In the genomic region with DNA sequence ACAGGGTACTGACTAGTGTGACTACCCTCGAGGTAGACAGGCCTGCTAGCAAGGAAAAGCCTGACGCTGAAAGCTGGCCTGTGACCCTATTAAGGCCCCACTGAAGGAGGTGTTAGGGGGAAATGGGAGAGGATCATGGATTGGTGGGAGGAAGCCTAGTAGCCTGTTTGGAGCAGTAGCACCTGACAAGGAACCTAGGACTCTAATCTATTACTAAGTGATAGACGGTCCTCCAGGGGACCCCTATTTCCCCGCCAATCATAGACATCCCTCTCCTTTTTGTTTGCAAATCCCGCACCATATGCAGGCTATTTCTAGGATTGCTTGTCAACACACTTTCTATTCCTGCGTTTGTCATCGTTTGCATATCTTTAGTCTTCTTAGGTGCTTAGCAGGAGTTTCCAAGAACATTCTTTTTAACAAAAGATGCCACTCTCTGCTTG, we compare ENCODE assay signal across 17 cellular contexts.
"Had no signal": no experiment of that assay in that cellular context is flagged by ENCODE, and none has a peak within 500 bp of the region (broad histone marks: within the 10 kb centered on the region; RNA-seq: fewer than 3 reads in every experiment).

No MANE protein-coding gene starts in this region.

- H3K27me3 ChIP-seq: hepatocyte, left lung, pancreas, thyroid gland, uterus had no signal

- H3K27ac ChIP-seq: hepatocyte, left lung, pancreas, thyroid gland, uterus had no signal

- H3K9me3 Mint-ChIP-seq: nephron had no signal

- H3K4me1 Mint-ChIP-seq: brain; memory B cell; nephron; stimulated activated effector memory CD8-positive, alpha-beta T cell treated with anti-CD3 and anti-CD28 coated beads, Interleukin-12 subunit alpha, Interleukin-12 subunit beta, amount 100 ng/mL, for 72 hours had no signal

- H3K4me3 Mint-ChIP-seq: activated CD4-positive, alpha-beta memory T cell treated with anti-CD3 and anti-CD28 coated beads for 36 hours; activated naive CD8-positive, alpha-beta T cell; brain; memory B cell; nephron; stimulated activated effector memory CD8-positive, alpha-beta T cell treated with anti-CD3 and anti-CD28 coated beads, Interleukin-12 subunit alpha, Interleukin-12 subunit beta, amount 100 ng/mL, for 72 hours had no signal

- H3K27me3 Mint-ChIP-seq: activated CD4-positive, alpha-beta memory T cell treated with anti-CD3 and anti-CD28 coated beads for 36 hours; activated naive CD8-positive, alpha-beta T cell; brain; memory B cell had no signal

- H3K4me1 ChIP-seq: left lung, pancreas, thyroid gland, uterus had no signal

- H3K36me3 ChIP-seq: left lung, pancreas, thyroid gland, uterus had no signal

- H3K9me3 ChIP-seq: pancreas, thyroid gland, uterus had no signal

- H3K27ac Mint-ChIP-seq: activated CD4-positive, alpha-beta memory T cell treated with anti-CD3 and anti-CD28 coated beads for 36 hours; activated naive CD8-positive, alpha-beta T cell; brain; memory B cell; nephron; stimulated activated effector memory CD8-positive, alpha-beta T cell treated with anti-CD3 and anti-CD28 coated beads, Interleukin-12 subunit alpha, Interleukin-12 subunit beta, amount 100 ng/mL, for 72 hours had no signal

- H3K4me3 ChIP-seq: hepatocyte, left lung, pancreas, thyroid gland, uterus had no signal

- ATAC-seq: left lung; pancreas; stimulated activated effector memory CD8-positive, alpha-beta T cell treated with anti-CD3 and anti-CD28 coated beads, Interleukin-12 subunit alpha, Interleukin-12 subunit beta, amount 100 ng/mL, for 72 hours had no signal

- H3K36me3 Mint-ChIP-seq: activated CD4-positive, alpha-beta memory T cell treated with anti-CD3 and anti-CD28 coated beads for 36 hours; activated naive CD8-positive, alpha-beta T cell; brain; memory B cell; stimulated activated effector memory CD8-positive, alpha-beta T cell treated with anti-CD3 and anti-CD28 coated beads, Interleukin-12 subunit alpha, Interleukin-12 subunit beta, amount 100 ng/mL, for 72 hours had no signal

- DNase-seq: activated CD4-positive, alpha-beta memory T cell treated with anti-CD3 and anti-CD28 coated beads for 36 hours; activated CD4-positive, alpha-beta T cell treated with anti-CD3 and anti-CD28 coated beads for 1 hour; activated gamma-delta T cell; activated T-cell treated with anti-CD3 and anti-CD28 coated beads, Interleukin-2, amount 50 U/mL, for 48 hours; amygdala; cerebellar nuclear complex; dermis blood vessel endothelial cell; left lung; pancreas; thyroid gland; uterus had no signal
